Comparison of ENCODE assay signal across 28 cellular contexts in genomic region chr20:36927704-36928103, GRCh38. TPM values are rescaled to one million over a fixed set of nuclear protein-coding genes. Genes with fewer than 3 reads are reported as not detected.
"Had no signal": no experiment of that assay in that cellular context is flagged by ENCODE, and none has a peak within 500 bp of the region (broad histone marks: within the 10 kb centered on the region; RNA-seq: fewer than 3 reads in every experiment).

No MANE protein-coding gene starts in this region.

- H3K9me3 Mint-ChIP-seq: activated CD4-positive, alpha-beta T cell treated with anti-CD3 and anti-CD28 coated beads, Interleukin-2, amount 10 ng/mL, durations not matched to agents 7 days and 5 days; activated naive CD8-positive, alpha-beta T cell treated with anti-CD3 and anti-CD28 coated beads, Interleukin-2, amount 50 U/mL, for 24 hours; central memory CD8-positive, alpha-beta T cell; stimulated activated effector memory CD8-positive, alpha-beta T cell treated with anti-CD3 and anti-CD28 coated beads, Interleukin-12 subunit alpha, Interleukin-12 subunit beta, amount 100 ng/mL, for 72 hours; stimulated activated naive CD8-positive, alpha-beta T cell treated with anti-CD3 and anti-CD28 coated beads, Interleukin-15, Interleukin-2, amounts not matched to agents 100 ng/mL and 50 ng/mL, for 24 hours; WTC11 had no signal

- H3K4me1 ChIP-seq: breast epithelium, prostate gland, vagina had no signal

- ATAC-seq: activated CD8-positive, alpha-beta T cell treated with anti-CD3 and anti-CD28 coated beads, Interleukin-2, amount 10 ng/mL, durations not matched to agents 7 days and 5 days; activated naive CD8-positive, alpha-beta T cell treated with anti-CD3 and anti-CD28 coated beads, Interleukin-2, amount 50 U/mL, for 24 hours; gastrocnemius medialis; left colon; pancreas; sciatic nerve; stimulated activated effector memory CD8-positive, alpha-beta T cell treated with anti-CD3 and anti-CD28 coated beads, Interleukin-12 subunit alpha, Interleukin-12 subunit beta, amount 100 ng/mL, for 72 hours; WTC11 had no signal

- H3K4me3 Mint-ChIP-seq: activated CD4-positive, alpha-beta T cell treated with anti-CD3 and anti-CD28 coated beads, Interleukin-2, amount 10 ng/mL, durations not matched to agents 7 days and 5 days; activated CD8-positive, alpha-beta T cell treated with anti-CD3 and anti-CD28 coated beads, Interleukin-2, amount 10 ng/mL, durations not matched to agents 7 days and 5 days; activated naive CD8-positive, alpha-beta T cell treated with anti-CD3 and anti-CD28 coated beads, Interleukin-2, amount 50 U/mL, for 24 hours; central memory CD8-positive, alpha-beta T cell; stimulated activated effector memory CD8-positive, alpha-beta T cell treated with anti-CD3 and anti-CD28 coated beads, Interleukin-12 subunit alpha, Interleukin-12 subunit beta, amount 100 ng/mL, for 72 hours; stimulated activated naive CD8-positive, alpha-beta T cell treated with anti-CD3 and anti-CD28 coated beads, Interleukin-15, Interleukin-2, amounts not matched to agents 100 ng/mL and 50 ng/mL, for 24 hours; WTC11 had no signal

- H3K36me3 ChIP-seq: breast epithelium, prostate gland had no signal

- DNase-seq: activated CD4-positive, alpha-beta T cell treated with anti-CD3 and anti-CD28 coated beads for 1 hour; activated CD4-positive, alpha-beta T cell treated with anti-CD3 and anti-CD28 coated beads, Interleukin-2, amount 10 ng/mL, durations not matched to agents 7 days and 5 days; activated CD8-positive, alpha-beta T cell treated with anti-CD3 and anti-CD28 coated beads, Interleukin-2, amount 10 ng/mL, durations not matched to agents 7 days and 5 days; activated gamma-delta T cell; activated naive CD4-positive, alpha-beta T cell treated with anti-CD3 and anti-CD28 coated beads, Interleukin-2, amount 50 U/mL, for 16 hours; activated naive CD8-positive, alpha-beta T cell treated with anti-CD3 and anti-CD28 coated beads, Interleukin-2, amount 50 U/mL, for 24 hours; dermis blood vessel endothelial cell; effector CD8-positive, alpha-beta T cell; erythroblast; gastrocnemius medialis; left colon; mammary epithelial cell; pancreas; retina; stimulated activated CD4-positive, alpha-beta T cell treated with anti-CD3 and anti-CD28 coated beads, Interleukin-4, amount 100 ng/mL, for 24 hours; T-helper 2 cell; upper lobe of left lung had no signal

- H3K27me3 ChIP-seq: breast epithelium, gastrocnemius medialis, hepatocyte, pancreas, upper lobe of left lung, vagina had no signal

- H3K27ac ChIP-seq: breast epithelium, gastrocnemius medialis, hepatocyte, pancreas, prostate gland, skin epidermis, upper lobe of left lung, vagina had no signal

- H3K27ac Mint-ChIP-seq: activated CD4-positive, alpha-beta T cell treated with anti-CD3 and anti-CD28 coated beads, Interleukin-2, amount 10 ng/mL, durations not matched to agents 7 days and 5 days; activated CD8-positive, alpha-beta T cell treated with anti-CD3 and anti-CD28 coated beads, Interleukin-2, amount 10 ng/mL, durations not matched to agents 7 days and 5 days; activated naive CD8-positive, alpha-beta T cell treated with anti-CD3 and anti-CD28 coated beads, Interleukin-2, amount 50 U/mL, for 24 hours; stimulated activated effector memory CD8-positive, alpha-beta T cell treated with anti-CD3 and anti-CD28 coated beads, Interleukin-12 subunit alpha, Interleukin-12 subunit beta, amount 100 ng/mL, for 72 hours; stimulated activated naive CD8-positive, alpha-beta T cell treated with anti-CD3 and anti-CD28 coated beads, Interleukin-15, Interleukin-2, amounts not matched to agents 100 ng/mL and 50 ng/mL, for 24 hours; WTC11 had no signal

- H3K9me3 ChIP-seq: breast epithelium, gastrocnemius medialis, pancreas, prostate gland, upper lobe of left lung, vagina had no signal

- H3K27me3 Mint-ChIP-seq: activated CD4-positive, alpha-beta T cell treated with anti-CD3 and anti-CD28 coated beads, Interleukin-2, amount 10 ng/mL, durations not matched to agents 7 days and 5 days; activated naive CD8-positive, alpha-beta T cell treated with anti-CD3 and anti-CD28 coated beads, Interleukin-2, amount 50 U/mL, for 24 hours; central memory CD8-positive, alpha-beta T cell; stimulated activated naive CD8-positive, alpha-beta T cell treated with anti-CD3 and anti-CD28 coated beads, Interleukin-15, Interleukin-2, amounts not matched to agents 100 ng/mL and 50 ng/mL, for 24 hours had no signal

- H3K4me3 ChIP-seq: breast epithelium, gastrocnemius medialis, hepatocyte, pancreas, prostate gland, skin epidermis, upper lobe of left lung, vagina had no signal

RNA-seq across cellular contexts. Expression of gene TLDC2, which starts 51.8 kb away (rescaled TPM):
- total RNA-seq: activated CD4-positive, alpha-beta T cell treated with anti-CD3 and anti-CD28 coated beads, Interleukin-2, amount 10 ng/mL, durations not matched to agents 7 days and 5 days; activated CD8-positive, alpha-beta T cell treated with anti-CD3 and anti-CD28 coated beads, Interleukin-2, amount 10 ng/mL, durations not matched to agents 7 days and 5 days; gastrocnemius medialis; mammary epithelial cell had no signal
- polyA plus RNA-seq: mammary epithelial cell, neural cell had no signal
